In the genomic region with DNA sequence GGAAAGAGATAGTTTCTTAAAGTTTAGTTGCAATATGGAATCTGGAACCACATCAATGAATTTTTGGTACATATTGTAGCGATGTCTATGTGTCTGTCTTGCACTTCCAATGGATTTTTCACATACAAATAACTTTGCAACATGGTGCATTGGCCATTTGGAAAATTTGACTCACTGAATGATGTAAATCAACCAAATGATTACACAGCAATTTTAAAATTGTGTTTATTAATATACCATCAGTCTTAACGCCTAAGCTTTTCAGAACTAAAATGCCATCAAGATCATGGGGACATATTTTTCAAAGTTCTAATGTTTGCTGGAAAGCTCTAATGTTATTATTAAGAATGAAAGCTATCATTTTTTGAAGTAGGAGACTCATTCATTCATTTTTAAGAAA, we compare ENCODE assay signal across 12 cellular contexts. TPM values are rescaled to one million over a fixed set of nuclear protein-coding genes. Genes with fewer than 3 reads are reported as not detected.
"Had no signal": no experiment of that assay in that cellular context is flagged by ENCODE, and none has a peak within 500 bp of the region (broad histone marks: within the 10 kb centered on the region; RNA-seq: fewer than 3 reads in every experiment).

No MANE protein-coding gene starts in this region.

- H3K27ac ChIP-seq: GM23248 had no signal

- H3K9ac ChIP-seq: GM23248 had no signal

- H3K4me2 ChIP-seq: GM23338 had no signal

- H3K36me3 ChIP-seq: HAP-1 had no signal

- ATAC-seq: GM23338, HCT116 had no signal

- FAIRE-seq: H1, H54 had no signal

- H3K4me3 ChIP-seq: GM23248, GM23338, HAP-1 had no signal

- DNase-seq: GM23248, GOT3, H7, H9, HCEC 1CT, HFFc6 had no signal

- H3K4me1 ChIP-seq: HAP-1 had no signal

- H3K9me3 ChIP-seq: HAP-1 had no signal

- H2AFZ ChIP-seq: GM23248, GM23338 had no signal

RNA-seq across cellular contexts. Expression of gene TMEM26, which starts 39.4 kb away (rescaled TPM):
- total RNA-seq: GM23248, H4, H7, HFFc6 had no signal
